In genomic region chr11:130023204-130023603, GRCh38 we compare ENCODE assay signal across 8 cellular contexts. TPM values are rescaled to one million over a fixed set of nuclear protein-coding genes. Genes with fewer than 3 reads are reported as not detected.
DNase-seq lines count a peak whose midpoint lies in the region; ATAC-seq and TF ChIP-seq lines count a peak whose summit lies in the region.

No MANE protein-coding gene starts in this region.

- no peaks in the 10 kb centered on the region for H3K9me3 Mint-ChIP-seq in memory B cell

- TF ChIP-seq EP300 in upper lobe of left lung (IDR thresholded peaks at IDR 0.05): no peak

- TF ChIP-seq CTCF in upper lobe of left lung (IDR thresholded peaks at IDR 0.05): no peak

- no peak overlapping the region for H3K4me3 Mint-ChIP-seq in memory B cell

- H3K4me3 ChIP-seq in upper lobe of left lung: no peak overlapping the region

- H3K36me3 Mint-ChIP-seq in memory B cell: no peaks in the 10 kb centered on the region

- ATAC-seq in GM18517 (IDR thresholded peaks at IDR 0.05; ENCODE audit: unreplicated experiment): peak; percentile 97
- ATAC-seq in HG02759 (IDR thresholded peaks at IDR 0.05; ENCODE audit: unreplicated experiment): peak; percentile 94
- ATAC-seq in memory B cell (ENCODE audit: low read depth): peak; percentile 98
- no peak for ATAC-seq in upper lobe of left lung (ENCODE audit: low FRiP score in 2 of 2)

- H3K27ac Mint-ChIP-seq in memory B cell: no peak overlapping the region

- no peaks in the 10 kb centered on the region for H3K27me3 ChIP-seq in upper lobe of left lung

- H3K9me3 ChIP-seq in upper lobe of left lung: no peaks in the 10 kb centered on the region

- no peaks in the 10 kb centered on the region for H3K36me3 ChIP-seq in upper lobe of left lung

- TF ChIP-seq POLR2A in upper lobe of left lung (IDR thresholded peaks at IDR 0.05): no peak

- H3K27me3 Mint-ChIP-seq in memory B cell: peaks cover 27% of the 10 kb centered on the region

- DNase-seq in OCI-M1 (lab: John Stamatoyannopoulos, UW) (peak; percentile 14), memory B cell (ENCODE audit: low spot score in 2 of 2) (peak; percentile 33 to 38), upper lobe of left lung (no peak), DMS 273 treated with DMSO at 0.1 percent for 48 hours (lab: John Stamatoyannopoulos, UW) (no peak)
- no peak for DNase-seq in activated CD4-positive, alpha-beta T cell treated with anti-CD3 and anti-CD28 coated beads for 4 hours
- no peak for DNase-seq in stimulated activated CD4-positive, alpha-beta T cell treated with anti-CD3 and anti-CD28 coated beads, Interleukin-4, amount 100 ng/mL, for 24 hours

- H3K4me1 Mint-ChIP-seq in memory B cell: peaks cover 11% of the 10 kb centered on the region

- H3K4me1 ChIP-seq in upper lobe of left lung: no peaks in the 10 kb centered on the region

- H3K27ac ChIP-seq in upper lobe of left lung: no peak overlapping the region

- WGBS in upper lobe of left lung, 2 donors: 63 to 66% methylated on average over 2 of the region's 2 CpGs

RNA-seq across cellular contexts. Expression of gene PRDM10, which starts 20.6 kb away (rescaled TPM):
- 10 to 100 TPM in 4 of 6 donors, 1 to 10 TPM in 2; 6.8 to 13.9 (median 12.7) TPM for total RNA-seq in upper lobe of left lung

RNA-seq across cellular contexts. Expression of gene APLP2, which starts 46.5 kb away (rescaled TPM):
- 100 to 1,000 TPM; 249 to 939 (median 653) TPM for total RNA-seq in upper lobe of left lung

Comparison
In these comparisons a context has a peak if more than half of its experiments do, and no peak if none do; other contexts are left out.
1. ATAC-seq: peak in GM18517 (single experiment), HG02759 (single experiment) and memory B cell (single experiment); none in upper lobe of left lung (0 of 2).
2. DNase-seq: peak in OCI-M1 (single experiment) and memory B cell (2 of 2); none in upper lobe of left lung (0 of 2), DMS 273 treated with DMSO at 0.1 percent for 48 hours (single experiment), activated CD4-positive, alpha-beta T cell treated with anti-CD3 and anti-CD28 coated beads for 4 hours (0 of 2) and stimulated activated CD4-positive, alpha-beta T cell treated with anti-CD3 and anti-CD28 coated beads, Interleukin-4, amount 100 ng/mL, for 24 hours (single experiment).